1 cellular context compared by ENCODE assay signal in genomic region chr2:66683068-66683467, GRCh38.
TF ChIP-seq lines count a peak whose summit lies in the region.

No MANE protein-coding gene starts in this region.

TF ChIP-seq in IMR-90, 13 proteins besides CTCF, POLR2A, EP300 and RAD21:
- no peak for TF ChIP-seq BHLHE40 (IDR thresholded peaks at IDR 0.05; ENCODE audit: low read depth, low read length)
- no peak for TF ChIP-seq ELK1 (IDR thresholded peaks at IDR 0.05; ENCODE audit: borderline replicate concordance, low read depth, low read length)
- no peak for TF ChIP-seq RCOR1 (IDR thresholded peaks at IDR 0.05; ENCODE audit: insufficient replicate concordance, low read length)
- TF ChIP-seq MAZ (IDR thresholded peaks at IDR 0.05; ENCODE audit: borderline replicate concordance, low read depth, low read length): no peak
- no peak for TF ChIP-seq SMC3 (IDR thresholded peaks at IDR 0.05; ENCODE audit: low read depth, low read length)
- TF ChIP-seq FOS (IDR thresholded peaks at IDR 0.05; ENCODE audit: low read depth, low read length): no peak
- no peak for TF ChIP-seq MXI1 (IDR thresholded peaks at IDR 0.05; ENCODE audit: borderline replicate concordance, low read depth, low read length)
- no peak for TF ChIP-seq NFE2L2 (IDR thresholded peaks at IDR 0.05; ENCODE audit: low read depth, low read length)
TF ChIP-seq in IMR-90: peak in this region for 0.
